ENCODE assay signal across 9 cellular contexts in the genomic region with DNA sequence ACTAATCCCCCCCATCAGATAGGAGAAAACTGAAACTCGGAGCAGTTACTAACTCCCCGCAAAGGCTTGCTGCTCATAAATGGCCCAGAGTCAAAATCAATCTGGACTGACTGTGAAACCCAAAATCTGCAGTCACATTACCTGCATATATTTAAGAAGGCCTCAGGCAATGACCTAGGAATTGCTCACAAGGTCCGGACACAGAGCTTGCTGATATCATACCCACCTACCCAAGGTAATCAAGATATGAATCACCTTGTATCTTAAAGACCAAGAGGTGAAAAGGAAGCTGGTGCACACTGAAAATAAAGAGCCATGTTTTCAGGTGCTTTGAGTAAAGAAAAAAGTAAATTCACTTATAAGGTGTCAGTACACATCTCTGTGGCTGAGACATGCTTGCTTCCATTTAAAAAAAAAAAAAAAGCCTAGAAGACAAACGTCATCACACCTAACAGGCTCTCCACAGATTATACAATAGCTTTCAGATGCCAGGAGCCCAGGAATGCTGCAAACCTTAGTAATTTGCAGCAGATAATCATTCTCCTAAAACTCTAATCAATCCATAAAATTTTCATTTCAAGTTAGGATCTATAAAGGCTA.
DNase-seq lines count a peak whose midpoint lies in the region; ATAC-seq lines count a peak whose summit lies in the region.
"Had no signal": no experiment of that assay in that cellular context is flagged by ENCODE, and none has a peak within 500 bp of the region (broad histone marks: within the 10 kb centered on the region; RNA-seq: fewer than 3 reads in every experiment).

No MANE protein-coding gene starts in this region.

- DNase-seq in Right ventricle myocardium superior: no peak
- DNase-seq in left cardiac atrium: no peak
- DNase-seq in activated CD8-positive, alpha-beta T cell treated with anti-CD3 and anti-CD28 coated beads, Interleukin-2, amount 10 ng/mL, durations not matched to agents 7 days and 5 days: no peak
- DNase-seq in NCI-H146 (lab: John Stamatoyannopoulos, UW): no peak
- DNase-seq in NCI-H2081 (lab: John Stamatoyannopoulos, UW): no peak
- no peak for DNase-seq in mucosa of gallbladder (ENCODE audit: low spot score)
- DNase-seq: retina had no signal

- H3K9me3 Mint-ChIP-seq in activated CD8-positive, alpha-beta T cell treated with anti-CD3 and anti-CD28 coated beads, Interleukin-2, amount 10 ng/mL, durations not matched to agents 7 days and 5 days (ENCODE audit: insufficient read depth): peaks cover 5% of the 10 kb centered on the region
- no peaks in the 10 kb centered on the region for H3K9me3 Mint-ChIP-seq in stimulated activated memory B cell treated with anti-CD40 and anti-IgM and Interleukin-4, amounts not matched to agents 10 μg/mL and 1 μg/mL and 100 μg/mL, for 72 hours

- peak overlapping the region; percentile 98 for H3K27ac Mint-ChIP-seq in activated CD8-positive, alpha-beta T cell treated with anti-CD3 and anti-CD28 coated beads, Interleukin-2, amount 10 ng/mL, durations not matched to agents 7 days and 5 days
- H3K27ac Mint-ChIP-seq in stimulated activated memory B cell treated with anti-CD40 and anti-IgM and Interleukin-4, amounts not matched to agents 10 μg/mL and 1 μg/mL and 100 μg/mL, for 72 hours: peak overlapping the region; percentile 87

- peaks cover 81% of the 10 kb centered on the region for H3K4me1 Mint-ChIP-seq in activated CD8-positive, alpha-beta T cell treated with anti-CD3 and anti-CD28 coated beads, Interleukin-2, amount 10 ng/mL, durations not matched to agents 7 days and 5 days (ENCODE audit: low read depth)
- H3K4me1 Mint-ChIP-seq in stimulated activated memory B cell treated with anti-CD40 and anti-IgM and Interleukin-4, amounts not matched to agents 10 μg/mL and 1 μg/mL and 100 μg/mL, for 72 hours: peaks cover 44% of the 10 kb centered on the region

- peak; percentile 15 for ATAC-seq in Right ventricle myocardium superior (ENCODE audit: poor library complexity)
- ATAC-seq in left cardiac atrium: no peak
- ATAC-seq in HG02973 (IDR thresholded peaks at IDR 0.05; ENCODE audit: unreplicated experiment): peak; percentile 35
- ATAC-seq in activated CD8-positive, alpha-beta T cell treated with anti-CD3 and anti-CD28 coated beads, Interleukin-2, amount 10 ng/mL, durations not matched to agents 7 days and 5 days: peak; percentile 18
- peak; percentile 64 for ATAC-seq in stimulated activated memory B cell treated with anti-CD40 and anti-IgM and Interleukin-4, amounts not matched to agents 10 μg/mL and 1 μg/mL and 100 μg/mL, for 72 hours

- no peaks in the 10 kb centered on the region for H3K27me3 Mint-ChIP-seq in activated CD8-positive, alpha-beta T cell treated with anti-CD3 and anti-CD28 coated beads, Interleukin-2, amount 10 ng/mL, durations not matched to agents 7 days and 5 days (ENCODE audit: low read depth)
- H3K27me3 Mint-ChIP-seq in stimulated activated memory B cell treated with anti-CD40 and anti-IgM and Interleukin-4, amounts not matched to agents 10 μg/mL and 1 μg/mL and 100 μg/mL, for 72 hours: no peaks in the 10 kb centered on the region

- peaks cover 46% of the 10 kb centered on the region for H3K36me3 Mint-ChIP-seq in activated CD8-positive, alpha-beta T cell treated with anti-CD3 and anti-CD28 coated beads, Interleukin-2, amount 10 ng/mL, durations not matched to agents 7 days and 5 days (ENCODE audit: low read depth)
- H3K36me3 Mint-ChIP-seq in stimulated activated memory B cell treated with anti-CD40 and anti-IgM and Interleukin-4, amounts not matched to agents 10 μg/mL and 1 μg/mL and 100 μg/mL, for 72 hours: peaks cover 6% of the 10 kb centered on the region

- intact Hi-C loops in Right ventricle myocardium superior (cut with DNase I) (no loop called here), left cardiac atrium (cut with DNase I) (no loop called here)

- H3K4me3 Mint-ChIP-seq in activated CD8-positive, alpha-beta T cell treated with anti-CD3 and anti-CD28 coated beads, Interleukin-2, amount 10 ng/mL, durations not matched to agents 7 days and 5 days: peak overlapping the region; percentile 61
- peak overlapping the region; percentile 56 for H3K4me3 Mint-ChIP-seq in stimulated activated memory B cell treated with anti-CD40 and anti-IgM and Interleukin-4, amounts not matched to agents 10 μg/mL and 1 μg/mL and 100 μg/mL, for 72 hours

- CTCF ChIA-PET in activated CD8-positive, alpha-beta T cell treated with anti-CD3 and anti-CD28 coated beads, Interleukin-2, amount 10 ng/mL, durations not matched to agents 7 days and 5 days (lab: Charles Lee): no interaction called here

- POLR2A ChIA-PET in activated CD8-positive, alpha-beta T cell treated with anti-CD3 and anti-CD28 coated beads, Interleukin-2, amount 10 ng/mL, durations not matched to agents 7 days and 5 days (lab: Charles Lee): interaction anchor here (0.7 to 1.4 kb wide), 2 partner anchors 9 to 136 kb away, joined by 3 to 6 read pairs; no protein-coding TSS in a partner anchor

Comparison
In these comparisons a context has a peak if more than half of its experiments do, and no peak if none do; other contexts are left out.
1. ATAC-seq: peak in Right ventricle myocardium superior (single experiment), HG02973 (single experiment), activated CD8-positive, alpha-beta T cell treated with anti-CD3 and anti-CD28 coated beads, Interleukin-2, amount 10 ng/mL, durations not matched to agents 7 days and 5 days (single experiment) and stimulated activated memory B cell treated with anti-CD40 and anti-IgM and Interleukin-4, amounts not matched to agents 10 μg/mL and 1 μg/mL and 100 μg/mL, for 72 hours (single experiment); none in left cardiac atrium (0 of 2).